ENCODE assay signal across 8 cellular contexts in genomic region chr5:78677777-78678668, GRCh38. TPM values are rescaled to one million over a fixed set of nuclear protein-coding genes. Genes with fewer than 3 reads are reported as not detected.
DNase-seq lines count a peak whose midpoint lies in the region; ATAC-seq, FAIRE-seq and TF ChIP-seq lines count a peak whose summit lies in the region.

No MANE protein-coding gene starts in this region.

- CTCF ChIA-PET in A549 (lab: Yijun Ruan, JAX): interaction anchor here (2.1 kb wide), 1 partner anchor 287 kb away, joined by 6 read pairs; no protein-coding TSS in a partner anchor
- CTCF ChIA-PET in HCT116 (lab: Charles Lee): no interaction called here

- H3K9ac ChIP-seq in HCT116 (ENCODE audit: low read length): no peak overlapping the region

- 64% methylated on average over 6 of the region's 6 CpGs for WGBS in A549 (ENCODE audit: missing lambda C conversion rate)

- peak in 1 of 2 experiments; percentile 45 for DNase-seq in A549 (ENCODE audit: low read depth in 1 of 2, low spot score in 1 of 2)
- peak; percentile 69 for DNase-seq in HCT116 (ENCODE audit: low read depth, low spot score)
- peak; percentile 98 for DNase-seq in amniotic epithelial cell (ENCODE audit: low read depth)
- DNase-seq in left kidney (ENCODE audit: low read depth, low spot score): peak; percentile 33
- DNase-seq in middle frontal gyrus (ENCODE audit: extremely low spot score, low spot score): no peak

- TF ChIP-seq CTCF in A549 (IDR thresholded peaks at IDR 0.05): no peak
- TF ChIP-seq CTCF in HCT116 (IDR thresholded peaks at IDR 0.05 in 2 of 3, conservative IDR thresholded peaks at IDR 0.05 in 1 of 3; ENCODE audit: borderline replicate concordance in 1 of 3, insufficient read depth in 1 of 3, low read depth in 2 of 3, low read length in 2 of 3): no peak

- TF ChIP-seq RAD21 in A549 (conservative IDR thresholded peaks at IDR 0.05 in 1 of 2, IDR thresholded peaks at IDR 0.05 in 1 of 2): 0 out of 5 replicates have a peak, but pooled peaks of 1 of the 2 experiments have one; percentile 10
- TF ChIP-seq RAD21 in HCT116 (IDR thresholded peaks at IDR 0.05; ENCODE audit: low read depth): peak; percentile 44

- H3K27ac ChIP-seq in A549 (peak overlapping the region; percentile 47 to 69), HCT116 (ENCODE audit: low read depth, low read length) (no peak overlapping the region)

- POLR2A ChIA-PET in A549 (lab: Yijun Ruan, JAX): interaction anchor here (1.0 kb wide), 2 partner anchors 30 to 31 kb away, joined by 3 read pairs; partner anchors contain the start of gene LHFPL2
- POLR2A ChIA-PET in HCT116 (lab: Charles Lee): interaction anchor here (1.0 to 1.1 kb wide), 2 partner anchors 11 to 82 kb away, joined by 3 read pairs; no protein-coding TSS in a partner anchor

- H2AFZ ChIP-seq in HCT116 (ENCODE audit: low read depth, low read length, poor library complexity, severe bottlenecking): peak overlapping the region; percentile 30

- H3K4me1 ChIP-seq in A549: peaks cover 34% of the 10 kb centered on the region
- H3K4me1 ChIP-seq in HCT116 (ENCODE audit: control insufficient read depth in 1 of 2, insufficient read depth in 2 of 2, low read length in 2 of 2): peaks cover 2 to 17% of the 10 kb centered on the region in 2 experiments; a peak in 2 of 4 replicates

- no peaks in the 10 kb centered on the region for H3K27me3 ChIP-seq in HCT116 (ENCODE audit: insufficient read depth, low read length)

- 0 out of 5 replicates have a peak, but pooled peaks of 1 of the 2 experiments have one; percentile 14 for TF ChIP-seq EP300 in A549 (IDR thresholded peaks at IDR 0.05)

- no peak overlapping the region for H3K4me3 ChIP-seq in A549
- no peak overlapping the region for H3K4me3 ChIP-seq in HCT116 (replicated peaks in 1 of 2; ENCODE audit: low read depth in 1 of 2, low read length in 2 of 2)

- 0 out of 3 replicates have a peak, but pooled peaks cover 3% of the 10 kb centered on the region for H3K9me3 ChIP-seq in A549
- H3K9me3 ChIP-seq in HCT116 (ENCODE audit: control insufficient read depth in 1 of 2, insufficient read depth in 1 of 2, low read depth in 1 of 2, low read length in 2 of 2): no peaks in the 10 kb centered on the region

- BruUV-seq in HCT116 (replicated peaks; lab: Mats Ljungman, UMichigan): TSS peak; percentile 99

- no peak for FAIRE-seq in A549 (lab: Jason Lieb, UNC)

- ATAC-seq in A549 (peak; percentile 76 to 93), HCT116 (peak; percentile 85), GM18868 (IDR thresholded peaks at IDR 0.05; ENCODE audit: unreplicated experiment) (no peak), HG02973 (IDR thresholded peaks at IDR 0.05; ENCODE audit: unreplicated experiment) (no peak), GM19395 (IDR thresholded peaks at IDR 0.05; ENCODE audit: unreplicated experiment) (no peak)

- TF ChIP-seq POLR2A in A549 (IDR thresholded peaks at IDR 0.05; ENCODE audit: low read length): no peak
- no peak for TF ChIP-seq POLR2A in HCT116 (IDR thresholded peaks at IDR 0.05; ENCODE audit: borderline replicate concordance, extremely low read depth, insufficient read depth, insufficient read length)

- no peaks in the 10 kb centered on the region for H3K79me2 ChIP-seq in HCT116 (ENCODE audit: insufficient read depth, low read length)

- no peaks in the 10 kb centered on the region for H4K20me1 ChIP-seq in HCT116 (ENCODE audit: insufficient read depth)

- RAD21 ChIA-PET in HCT116 (lab: Charles Lee; ENCODE audit: low non-redundant PET in 1 of 2, low total read pairs in 2 of 2, uncharacterized antibody in 2 of 2, unreplicated experiment in 2 of 2): no interaction called here

- H3K36me3 ChIP-seq in HCT116 (ENCODE audit: control insufficient read depth in 1 of 2, insufficient read depth in 2 of 2, low read length in 2 of 2): no peaks in the 10 kb centered on the region

- H3K4me2 ChIP-seq in A549 (peak overlapping the region; percentile 15; the same call in 2 of the 3 replicates), HCT116 (ENCODE audit: low read length) (peak overlapping the region; percentile 3; the same call in 1 of the 2 replicates)

- intact Hi-C loops in HCT116 (cut with micrococcal nuclease): loop anchor here (1.0 kb wide), 1 partner anchor 21 kb away; no protein-coding TSS in a partner anchor

- H3K9me2 ChIP-seq in HCT116 (ENCODE audit: insufficient read depth): no peaks in the 10 kb centered on the region

TF ChIP-seq in A549, 52 proteins besides CTCF, POLR2A, EP300 and RAD21:
- TF ChIP-seq ATOH8 (CRISPR knock-in tag; IDR thresholded peaks at IDR 0.05; ENCODE audit: low read depth) (no peak), PHF8 (IDR thresholded peaks at IDR 0.05; ENCODE audit: borderline replicate concordance, low read depth) (no peak), CBX2 (IDR thresholded peaks at IDR 0.05; ENCODE audit: borderline replicate concordance, low read depth) (no peak), EHF (CRISPR knock-in tag; IDR thresholded peaks at IDR 0.05) (no peak), SMC3 (IDR thresholded peaks at IDR 0.05) (no peak), FOSL2 (IDR thresholded peaks at IDR 0.05) (no peak), FOSL2 (CRISPR knock-in tag; IDR thresholded peaks at IDR 0.05) (no peak), MYC (IDR thresholded peaks at IDR 0.05; ENCODE audit: borderline replicate concordance, low read length) (no peak), ESRRA (IDR thresholded peaks at IDR 0.05; ENCODE audit: borderline replicate concordance, low read length) (no peak), POLR2AphosphoS2 (conservative IDR thresholded peaks at IDR 0.05; ENCODE audit: low read length) (no peak), ZC3H11A (IDR thresholded peaks at IDR 0.05) (no peak)

TF ChIP-seq in HCT116, 20 proteins besides CTCF, POLR2A, EP300 and RAD21:
- TF ChIP-seq JUND (IDR thresholded peaks at IDR 0.05) (peak; percentile 46), CEBPB (IDR thresholded peaks at IDR 0.05; ENCODE audit: low read depth) (peak; percentile 84), SIN3A (IDR thresholded peaks at IDR 0.05; ENCODE audit: low read depth) (no peak), FOSL1 (IDR thresholded peaks at IDR 0.05; ENCODE audit: low read depth) (peak; percentile 29), POLR2AphosphoS5 (IDR thresholded peaks at IDR 0.05; ENCODE audit: low read depth, low read length) (peak; percentile 49), EZH2phosphoT487 (IDR thresholded peaks at IDR 0.05; ENCODE audit: borderline replicate concordance) (no peak), SP1 (IDR thresholded peaks at IDR 0.05; ENCODE audit: low read depth) (peak; percentile 70), EGR1 (IDR thresholded peaks at IDR 0.05; ENCODE audit: low read depth) (no peak), CBX3 (IDR thresholded peaks at IDR 0.05; ENCODE audit: low read depth) (peak; percentile 80), ZBTB33 (IDR thresholded peaks at IDR 0.05; ENCODE audit: extremely low read depth, insufficient replicate concordance, low read length) (no peak), MAX (IDR thresholded peaks at IDR 0.05) (peak; percentile 42)
TF ChIP-seq in HCT116: peak in this region for 7.

RNA-seq across cellular contexts. Expression of gene LHFPL2, which starts 29.5 kb away (rescaled TPM):
- polyA plus RNA-seq in A549 (2011; rRNA removed) (24.9 and 32.2 TPM in 2 replicates), A549 (2017; fragmentation: RNase III; extraction: RNeasy Plus Mini Kit Qiagen cat#74134 plus additional on column Dnase treatment) (33.4 to 44.3 TPM (median 41.7 TPM) in 3 replicates)
- 9.8 and 16.2 TPM in 2 replicates for polyA plus RNA-seq in A549 (2012; cell fraction: cytosol; rRNA removed)
- 17.8 and 26.0 TPM in 2 replicates for polyA plus RNA-seq in A549 (2012; cell fraction: nucleus; rRNA removed)
- 36.3 and 39.2 TPM in 2 replicates for polyA minus RNA-seq in A549 (2011; rRNA and poly(A)+ RNA removed)
- 17.9 TPM for total RNA-seq in HCT116 (2021; ENCODE audit: unreplicated experiment)
- 14.2 TPM in 2 replicates for polyA plus RNA-seq in HCT116 (2012)

Comparison
In these comparisons a context has a peak if more than half of its experiments do, and no peak if none do; other contexts are left out.
1. ATAC-seq: peak in A549 (2 of 2) and HCT116 (single experiment); none in GM18868 (single experiment), HG02973 (single experiment) and GM19395 (single experiment).
2. Of the 6 proteins assayed by ChIP-seq in both A549 and HCT116: peak only in A549: none; only in HCT116: CEBPB and MAX; in both: none; in neither: 3; mixed calls (peak in some experiments, not most) for 1.